Comparison of ENCODE assay signal across 29 cellular contexts in genomic region chr5:12071455-12071854, GRCh38.
"Had no signal": no experiment of that assay in that cellular context is flagged by ENCODE, and none has a peak within 500 bp of the region (broad histone marks: within the 10 kb centered on the region; RNA-seq: fewer than 3 reads in every experiment).

No MANE protein-coding gene starts in this region.

- H3K4me2 ChIP-seq: hepatocyte had no signal

- H2AFZ ChIP-seq: hepatocyte had no signal

- H3K27ac ChIP-seq: colonic mucosa, coronary artery, dorsolateral prefrontal cortex, epithelial cell of prostate, esophagus muscularis mucosa, esophagus squamous epithelium, foreskin keratinocyte, gastrocnemius medialis, gastroesophageal sphincter, heart left ventricle, heart right ventricle, hepatocyte had no signal

- H3K4me3 ChIP-seq: colonic mucosa, coronary artery, dorsolateral prefrontal cortex, esophagus muscularis mucosa, esophagus squamous epithelium, gastrocnemius medialis, gastroesophageal sphincter, heart left ventricle, heart right ventricle, hepatocyte had no signal

- H3K4me1 ChIP-seq: colonic mucosa, esophagus muscularis mucosa, esophagus squamous epithelium, foreskin keratinocyte, gastrocnemius medialis, gastroesophageal sphincter, heart left ventricle, heart right ventricle had no signal

- H3K79me2 ChIP-seq: hepatocyte had no signal

- H3K27me3 ChIP-seq: colonic mucosa, esophagus muscularis mucosa, esophagus squamous epithelium, gastrocnemius medialis, gastroesophageal sphincter, heart left ventricle, heart right ventricle, hepatocyte had no signal

- ATAC-seq: effector memory CD8-positive, alpha-beta T cell; esophagus mucosa; foreskin keratinocyte; gastrocnemius medialis; gastroesophageal sphincter; heart left ventricle; heart right ventricle had no signal

- DNase-seq: colonic mucosa; cortex of kidney; dermis blood vessel endothelial cell; dorsolateral prefrontal cortex; effector CD4-positive, alpha-beta T cell; effector CD8-positive, alpha-beta T cell; effector memory CD4-positive, alpha-beta T cell; effector memory CD8-positive, alpha-beta T cell; endodermal cell; erythroblast; esophagus squamous epithelium; foreskin fibroblast; foreskin keratinocyte; foreskin melanocyte; gastrocnemius medialis; glutamatergic neuron; head of caudate nucleus; heart left ventricle; heart right ventricle had no signal

- FAIRE-seq: colon, endometrium, endothelial cell of umbilical vein, frontal cortex had no signal

- H3K9me3 ChIP-seq: colonic mucosa, esophagus muscularis mucosa, esophagus squamous epithelium, gastrocnemius medialis, gastroesophageal sphincter, heart left ventricle had no signal

- H3K36me3 ChIP-seq: colonic mucosa, esophagus muscularis mucosa, esophagus squamous epithelium, gastrocnemius medialis, gastroesophageal sphincter, heart left ventricle, heart right ventricle had no signal
